Comparison of ENCODE assay signal across 23 cellular contexts in the genomic region with DNA sequence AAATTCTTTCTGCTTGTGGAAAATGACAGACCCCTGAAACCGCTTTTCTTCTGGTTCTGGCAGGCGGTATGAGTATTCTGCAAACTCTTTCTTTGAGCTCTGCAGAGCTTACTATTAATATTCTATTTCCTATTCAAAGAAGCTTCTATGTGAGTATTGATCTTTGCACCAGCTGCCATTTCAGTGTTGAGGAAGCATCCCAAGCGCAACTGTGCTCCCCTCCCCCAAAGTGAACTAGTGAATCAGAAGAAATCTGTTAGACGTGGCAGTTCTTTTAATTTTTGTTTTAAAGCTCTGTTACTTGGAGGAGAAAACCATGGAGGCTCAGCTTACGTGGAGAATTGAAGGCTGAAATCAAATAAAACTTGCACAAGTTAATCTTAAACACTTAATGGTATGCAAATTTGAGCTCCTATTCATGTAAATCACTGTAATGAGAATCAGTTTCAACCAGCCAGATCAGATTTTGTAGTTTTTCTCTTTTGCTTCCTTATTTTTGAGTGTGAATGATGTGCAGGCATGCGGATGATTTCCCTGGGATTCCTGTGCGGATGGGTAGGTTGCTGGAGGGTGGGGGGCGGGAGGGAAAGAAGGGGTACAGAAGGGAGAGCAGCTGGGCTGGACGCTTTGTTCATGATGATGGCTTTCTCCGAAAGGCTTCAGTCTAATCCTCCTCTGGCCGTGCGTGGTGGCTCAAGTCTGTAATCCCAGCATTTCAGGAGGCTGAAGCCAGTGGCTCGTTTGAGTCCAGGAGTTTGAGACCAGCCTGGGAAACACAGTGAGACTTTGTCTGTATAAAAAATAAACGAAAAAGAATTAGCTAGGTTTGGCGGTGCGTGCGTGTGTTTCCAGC. TPM values are rescaled to one million over a fixed set of nuclear protein-coding genes. Genes with fewer than 3 reads are reported as not detected.
DNase-seq lines count a peak whose midpoint lies in the region; ATAC-seq, FAIRE-seq and TF ChIP-seq lines count a peak whose summit lies in the region.
"Had no signal": no experiment of that assay in that cellular context is flagged by ENCODE, and none has a peak within 500 bp of the region (broad histone marks: within the 10 kb centered on the region; RNA-seq: fewer than 3 reads in every experiment).

No MANE protein-coding gene starts in this region.

- H2AFZ ChIP-seq in DND-41 (ENCODE audit: low read depth, low read length) (no peak overlapping the region; the same call in 1 of the 2 replicates), HepG2 (ENCODE audit: low read length) (no peak overlapping the region)

- TF ChIP-seq RAD21 in HepG2 (CRISPR knock-in tag; IDR thresholded peaks at IDR 0.05), result no peak

- TF ChIP-seq CTCF in DND-41 (IDR thresholded peaks at IDR 0.05; ENCODE audit: borderline replicate concordance, extremely low read depth, low read length, poor library complexity, severe bottlenecking), result no peak
- TF ChIP-seq CTCF in WERI-Rb-1 (IDR thresholded peaks at IDR 0.05; ENCODE audit: low read depth, low read length), result no peak
- TF ChIP-seq CTCF in glutamatergic neuron (IDR thresholded peaks at IDR 0.05; ENCODE audit: partially characterized antibody, unreplicated experiment), result no peak
- TF ChIP-seq CTCF in HepG2 (CRISPR knock-in tag; IDR thresholded peaks at IDR 0.05), result no peak

- no peak overlapping the region for H4K8ac ChIP-seq in mesendoderm (ENCODE audit: low read depth, low read length)

- no peak overlapping the region for H4K5ac ChIP-seq in mesendoderm (ENCODE audit: low read length)

- H3K79me2 ChIP-seq in DND-41 (ENCODE audit: insufficient read depth, low read length) (no peaks in the 10 kb centered on the region), mesendoderm (ENCODE audit: control insufficient read depth, insufficient read depth, low read length) (no peaks in the 10 kb centered on the region), HepG2 (ENCODE audit: insufficient read depth, low read length) (no peaks in the 10 kb centered on the region)

- H2BK15ac ChIP-seq in mesendoderm (replicated peaks; ENCODE audit: low read depth), result no peak overlapping the region

- no peak for ATAC-seq in DND-41 (ENCODE audit: insufficient read depth, low read depth)
- ATAC-seq in HepG2, result no peak
- ATAC-seq: Right ventricle myocardium inferior had no signal

- no peak overlapping the region for H2AK5ac ChIP-seq in mesendoderm (ENCODE audit: low read length)

- POLR2A ChIA-PET in HepG2 (lab: Yijun Ruan, JAX), result no interaction called here

- no peak overlapping the region for H2BK120ac ChIP-seq in mesendoderm (ENCODE audit: low read depth, low read length)

- TF ChIP-seq EP300 in HepG2 (IDR thresholded peaks at IDR 0.05; ENCODE audit: low read depth in 2 of 2, low read length in 2 of 2) (no peak), HepG2 (CRISPR knock-in tag; IDR thresholded peaks at IDR 0.05; ENCODE audit: borderline replicate concordance) (no peak)

- CTCF ChIA-PET in HepG2 (lab: Yijun Ruan, JAX; ENCODE audit: low intra/inter-chr PET ratio, low total read pairs), result no interaction called here

- no peak overlapping the region for H2BK5ac ChIP-seq in mesendoderm (ENCODE audit: low read length)

- FAIRE-seq in HepG2 (lab: Jason Lieb, UNC), result no peak
- FAIRE-seq: A204.1, RCC 7860 had no signal

- in situ Hi-C loops in HepG2 (cut with HindIII; ENCODE audit: extremely low pct_ligation_motif_present, low pct_unique_long_range_greater_than_20kb), result no loop called here

- no CpG with 5 or more reads among the region's 17 CpGs for WGBS in mesendoderm (ENCODE audit: extremely low coverage, insufficient coverage, low lambda C conversion rate)
- 50% methylated on average over 17 of the region's 17 CpGs for WGBS in HepG2 (ENCODE audit: low lambda C conversion rate)

- no peak overlapping the region for H3K18ac ChIP-seq in mesendoderm (ENCODE audit: low read length)

- peaks cover 24% of the 10 kb centered on the region for H3K4me1 ChIP-seq in DND-41 (ENCODE audit: insufficient read depth, low read length)
- H3K4me1 ChIP-seq in mesendoderm (ENCODE audit: control insufficient read depth, low read depth, low read length), result no peaks in the 10 kb centered on the region
- H3K4me1 ChIP-seq in HepG2 (ENCODE audit: insufficient read depth, low read length), result no peaks in the 10 kb centered on the region
- H3K4me1 ChIP-seq: HAP-1 had no signal

- H3K23ac ChIP-seq in mesendoderm (ENCODE audit: low read length), result no peak overlapping the region

- no peak for DNase-seq in DND-41
- DNase-seq in WERI-Rb-1, result peak; percentile 79
- peak; percentile 32 for DNase-seq in glutamatergic neuron
- DNase-seq in retina, result peak; percentile 71
- DNase-seq in NCI-H1092 (lab: John Stamatoyannopoulos, UW), result no peak
- DNase-seq in mesendoderm, result no peak
- no peak for DNase-seq in HepG2 (ENCODE audit: low spot score)
- no peak for DNase-seq in kidney glomerular epithelial cell (lab: John Stamatoyannopoulos, UW)
- DNase-seq: CD8-positive, alpha-beta memory T cell; MM.1S; NCI-H1092 treated with DMSO at 0.1 percent for 48 hours; NCI-H146; NCI-H2029 treated with DMSO at 0.1 percent for 48 hours; NCI-H2171 treated with DMSO at 0.1 percent for 48 hours; NCI-H446 had no signal

- intact Hi-C loops in HepG2 (cut with micrococcal nuclease; ENCODE audit: unreplicated experiment), result no loop called here

- no peaks in the 10 kb centered on the region for H3K36me3 ChIP-seq in DND-41 (ENCODE audit: insufficient read depth, low read length)
- H3K36me3 ChIP-seq in WERI-Rb-1, result no peaks in the 10 kb centered on the region
- no peaks in the 10 kb centered on the region for H3K36me3 ChIP-seq in mesendoderm (ENCODE audit: control insufficient read depth, insufficient read depth, low read length)
- H3K36me3 ChIP-seq in HepG2 (replicated peaks in 1 of 2; ENCODE audit: control insufficient read depth in 1 of 2, insufficient read depth in 2 of 2, low read length in 2 of 2), result no peaks in the 10 kb centered on the region
- H3K36me3 ChIP-seq: HAP-1 had no signal

- peaks cover 2% of the 10 kb centered on the region for H3K27me3 Mint-ChIP-seq in glutamatergic neuron (ENCODE audit: unreplicated experiment)

- no peaks in the 10 kb centered on the region for H3K79me1 ChIP-seq in mesendoderm (ENCODE audit: low read length)

- peak overlapping the region; percentile 97 for H3K27ac Mint-ChIP-seq in glutamatergic neuron (ENCODE audit: unreplicated experiment)
- H3K27ac Mint-ChIP-seq: CD8-positive, alpha-beta memory T cell; IgD-negative memory B cell had no signal

- peaks cover 17% of the 10 kb centered on the region for H3K4me1 Mint-ChIP-seq in glutamatergic neuron (ENCODE audit: low read depth, unreplicated experiment)
- H3K4me1 Mint-ChIP-seq: CD8-positive, alpha-beta memory T cell; IgD-negative memory B cell had no signal

- no peak overlapping the region for H3K4me3 ChIP-seq in DND-41 (ENCODE audit: low read depth in 1 of 2, low read length in 2 of 2)
- peak overlapping the region; percentile 19 for H3K4me3 ChIP-seq in WERI-Rb-1 (ENCODE audit: low read depth, low read length)
- no peak overlapping the region for H3K4me3 ChIP-seq in mesendoderm (ENCODE audit: low read length)
- H3K4me3 ChIP-seq in HepG2 (replicated peaks in 1 of 3; ENCODE audit: insufficient read depth in 1 of 3, low read depth in 2 of 3, low read length in 3 of 3), result no peak overlapping the region
- H3K4me3 ChIP-seq: HAP-1 had no signal

- H3K36me3 Mint-ChIP-seq in glutamatergic neuron (ENCODE audit: unreplicated experiment), result no peaks in the 10 kb centered on the region
- H3K36me3 Mint-ChIP-seq: IgD-negative memory B cell had no signal

- H3K4me2 ChIP-seq in DND-41 (ENCODE audit: insufficient read depth, low read length) (no peak overlapping the region), mesendoderm (ENCODE audit: low read length) (no peak overlapping the region), HepG2 (ENCODE audit: low read depth, low read length) (no peak overlapping the region)

- no peak overlapping the region for H3K4ac ChIP-seq in mesendoderm (ENCODE audit: low read depth, low read length)

- no peaks in the 10 kb centered on the region for H3K27me3 ChIP-seq in DND-41 (ENCODE audit: insufficient read depth, low read length, poor library complexity)
- H3K27me3 ChIP-seq in WERI-Rb-1 (ENCODE audit: insufficient read depth, low read depth, severe bottlenecking), result no peaks in the 10 kb centered on the region
- H3K27me3 ChIP-seq in mesendoderm (ENCODE audit: insufficient read depth, low read length, poor library complexity), result no peaks in the 10 kb centered on the region
- no peaks in the 10 kb centered on the region; a peak in 1 of 5 replicates for H3K27me3 ChIP-seq in HepG2 (ENCODE audit: control insufficient read depth in 1 of 2, insufficient read depth in 2 of 2, low read length in 2 of 2)

- H4K20me1 ChIP-seq in DND-41 (ENCODE audit: insufficient read depth, low read length) (no peaks in the 10 kb centered on the region), HepG2 (ENCODE audit: insufficient read depth, low read length) (no peaks in the 10 kb centered on the region)

- H3K56ac ChIP-seq in mesendoderm (ENCODE audit: low read length), result no peak overlapping the region

- H3K4me3 Mint-ChIP-seq in glutamatergic neuron (ENCODE audit: unreplicated experiment), result peak overlapping the region; percentile 18
- H3K4me3 Mint-ChIP-seq: CD8-positive, alpha-beta memory T cell; IgD-negative memory B cell had no signal

- H3K27ac ChIP-seq in DND-41 (ENCODE audit: low read length) (peak overlapping the region; percentile 60), WERI-Rb-1 (peak overlapping the region; percentile 41; the same call in 1 of the 2 replicates), mesendoderm (ENCODE audit: low read depth, low read length) (no peak overlapping the region), HepG2 (ENCODE audit: extremely low read length, insufficient read depth, low read length) (no peak overlapping the region)

- H3K9me3 ChIP-seq in DND-41 (ENCODE audit: insufficient read depth, low read length, severe bottlenecking) (no peaks in the 10 kb centered on the region), WERI-Rb-1 (ENCODE audit: severe bottlenecking) (no peaks in the 10 kb centered on the region), HepG2 (ENCODE audit: low read length) (no peaks in the 10 kb centered on the region)
- H3K9me3 ChIP-seq: HAP-1 had no signal

- no peak for TF ChIP-seq POLR2A in HepG2 (IDR thresholded peaks at IDR 0.05; ENCODE audit: insufficient read depth in 1 of 2, low read depth in 2 of 2, low read length in 2 of 2)

- BruUV-seq in HepG2 (replicated peaks; lab: Mats Ljungman, UMichigan), result no TSS peak

- H3K9ac ChIP-seq in DND-41 (ENCODE audit: low read depth, low read length), result no peak overlapping the region
- no peak overlapping the region for H3K9ac ChIP-seq in mesendoderm (ENCODE audit: low read length)
- H3K9ac ChIP-seq in HepG2 (ENCODE audit: insufficient read depth, low read depth, low read length), result no peak overlapping the region

- peaks cover 4% of the 10 kb centered on the region for H3K9me3 Mint-ChIP-seq in glutamatergic neuron (ENCODE audit: unreplicated experiment)

RNA-seq across cellular contexts. Expression of a gene that starts 16.1 kb away (rescaled TPM):
- 0.76 TPM for total RNA-seq in glutamatergic neuron (ENCODE audit: unreplicated experiment)
- not detected for polyA plus RNA-seq in mesendoderm (2013, experiment 1 of 2)
- polyA plus RNA-seq in mesendoderm (2013, experiment 2 of 2), result under 0.01 TPM
- total RNA-seq in HepG2 (2016; rRNA removed; fragmentation: Illumina TruSeq; extraction: Trizol), result not detected in 2 replicates
- total RNA-seq in HepG2 (2016; cell fraction: cytosol; rRNA removed; fragmentation: Illumina TruSeq; extraction: Trizol; ENCODE audit: low read depth), result not detected in 2 replicates
- total RNA-seq in HepG2 (2016; cell fraction: insoluble cytoplasmic fraction; rRNA removed; fragmentation: Illumina TruSeq; extraction: Trizol), result not detected in 2 replicates
- total RNA-seq in HepG2 (2016; cell fraction: membrane; rRNA removed; fragmentation: Illumina TruSeq; extraction: Trizol), result not detected in 2 replicates
- not detected in 2 replicates for total RNA-seq in HepG2 (2016; cell fraction: nucleus; rRNA removed; fragmentation: Illumina TruSeq; extraction: Trizol)
- polyA plus RNA-seq in HepG2 (2011; rRNA removed), result 0.01 TPM in 1 of 2 replicates, not detected in the other
- not detected in 2 replicates for polyA plus RNA-seq in HepG2 (2011; cell fraction: cytosol; rRNA removed)
- not detected in 2 replicates for polyA plus RNA-seq in HepG2 (2011; cell fraction: nucleus; rRNA removed)
- not detected in 2 replicates for polyA plus RNA-seq in HepG2 (2012)
- not detected in 2 replicates for polyA plus RNA-seq in HepG2 (2016; cell fraction: cytosol; fragmentation: Illumina TruSeq; extraction: Trizol; ENCODE audit: low read depth)
- not detected in 2 replicates for polyA plus RNA-seq in HepG2 (2016; cell fraction: insoluble cytoplasmic fraction; fragmentation: Illumina TruSeq; extraction: Trizol; ENCODE audit: low read depth)
- not detected in 2 replicates for polyA plus RNA-seq in HepG2 (2016; cell fraction: membrane; fragmentation: Illumina TruSeq; extraction: Trizol; ENCODE audit: low read depth)
- polyA plus RNA-seq in HepG2 (2016; cell fraction: nucleus; fragmentation: Illumina TruSeq; extraction: Trizol; ENCODE audit: insufficient read depth, low read depth), result not detected in 2 replicates
- polyA minus RNA-seq in HepG2 (2011; rRNA and poly(A)+ RNA removed; ENCODE audit: low replicate concordance), result not detected in 2 replicates
- not detected in 2 replicates for polyA minus RNA-seq in HepG2 (2011; cell fraction: cytosol; rRNA and poly(A)+ RNA removed)
- not detected in 2 replicates for polyA minus RNA-seq in HepG2 (2011; cell fraction: nucleus; rRNA and poly(A)+ RNA removed)
- total RNA-seq: CD8-positive, alpha-beta memory T cell; OCI-LY7; Right ventricle myocardium inferior; SK-MEL-5 had no signal
- polyA plus RNA-seq: BJ; CD8-positive, alpha-beta memory T cell; IgD-negative memory B cell had no signal

Comparison
In these comparisons a context has a peak if more than half of its experiments do, and no peak if none do; other contexts are left out.
1. DNase-seq: peak in WERI-Rb-1 (single experiment), glutamatergic neuron (single experiment) and retina (single experiment); none in DND-41 (single experiment), NCI-H1092 (single experiment), mesendoderm (single experiment), HepG2 (single experiment) and kidney glomerular epithelial cell (single experiment).
2. H3K27ac ChIP-seq: peak in DND-41 (single experiment) and WERI-Rb-1 (single experiment); none in mesendoderm (single experiment) and HepG2 (single experiment).